Comparison of ENCODE assay signal across 26 cellular contexts in the genomic region with DNA sequence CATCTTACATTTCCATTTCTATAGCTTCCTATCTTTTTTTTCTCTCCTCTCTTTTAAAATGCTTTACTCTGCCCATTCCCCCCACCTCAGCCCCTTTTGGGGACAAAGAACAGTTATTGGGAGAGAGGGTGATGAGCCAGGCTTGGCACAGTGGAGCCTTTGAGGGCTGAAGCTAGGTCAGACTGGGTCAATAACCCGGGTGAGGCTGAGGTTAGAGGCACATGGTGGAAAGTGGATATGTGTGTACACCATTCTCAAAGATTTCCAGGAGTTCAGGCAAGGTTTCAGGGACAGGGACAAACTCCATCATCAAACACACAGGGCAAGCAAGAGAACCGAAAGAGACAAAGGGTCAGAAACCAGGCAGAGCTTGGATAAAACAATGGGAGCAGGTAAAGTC. TPM values are rescaled to one million over a fixed set of nuclear protein-coding genes. Genes with fewer than 3 reads are reported as not detected.
"Had no signal": no experiment of that assay in that cellular context is flagged by ENCODE, and none has a peak within 500 bp of the region (broad histone marks: within the 10 kb centered on the region; RNA-seq: fewer than 3 reads in every experiment).

No MANE protein-coding gene starts in this region.

- H3K9me3 ChIP-seq: adrenal gland had no signal

- H3K9me3 Mint-ChIP-seq: activated CD8-positive, alpha-beta T cell treated with anti-CD3 and anti-CD28 coated beads for 36 hours; activated naive CD8-positive, alpha-beta T cell treated with anti-CD3 and anti-CD28 coated beads, Interleukin-2, amount 10 ng/mL, durations not matched to agents 7 days and 5 days; activated T-cell treated with anti-CD3 and anti-CD28 coated beads, Interleukin-2, amount 50 U/mL, for 72 hours; activated T-helper 2 cell treated with anti-CD3 and anti-CD28 coated beads, Interferon-gamma antibody, Interleukin-2, Interleukin-4, amounts not matched to agents 10 μg/mL and 5 μg/mL and 100 μg/mL, durations not matched to agents 14 hours and 24 hours and 36 hours; T-cell had no signal

- DNase-seq: activated CD4-positive, alpha-beta T cell treated with anti-CD3 and anti-CD28 coated beads for 4 hours; activated CD8-positive, alpha-beta memory T cell treated with anti-CD3 and anti-CD28 coated beads, Interleukin-2, amount 50 U/mL, for 4 hours; activated CD8-positive, alpha-beta T cell treated with anti-CD3 and anti-CD28 coated beads for 36 hours; activated gamma-delta T cell treated with Interleukin-2 at 50 U/mL for 16 hours; activated naive CD4-positive, alpha-beta T cell treated with anti-CD3 and anti-CD28 coated beads, Interleukin-2, amount 50 U/mL, for 16 hours; activated naive CD8-positive, alpha-beta T cell treated with anti-CD3 and anti-CD28 coated beads, Interleukin-2, amount 10 ng/mL, durations not matched to agents 7 days and 5 days; activated T-cell treated with anti-CD3 and anti-CD28 coated beads, Interleukin-2, amount 50 U/mL, for 72 hours; anterior cingulate cortex; Karpas-422; MM.1S; NCI-H1105; NCI-H1436; NCI-H1694 treated with DMSO at 0.1 percent for 48 hours; NCI-H2029 treated with DMSO at 0.1 percent for 48 hours; NCI-H2227 treated with DMSO at 0.1 percent for 48 hours; NCI-H526; NCI-H82; SIG-M5; T-cell; T-helper 2 cell; T1000 had no signal

- ATAC-seq: activated CD4-positive, CD25-positive, alpha-beta regulatory T cell treated with anti-CD3 and anti-CD28 coated beads, Interleukin-2, amount 50 U/mL, for 24 hours; activated CD8-positive, alpha-beta T cell treated with anti-CD3 and anti-CD28 coated beads for 36 hours; activated T-cell treated with anti-CD3 and anti-CD28 coated beads, Interleukin-2, amount 50 U/mL, for 72 hours; T-cell had no signal

- H3K27ac Mint-ChIP-seq: activated CD8-positive, alpha-beta T cell treated with anti-CD3 and anti-CD28 coated beads for 36 hours; activated naive CD8-positive, alpha-beta T cell treated with anti-CD3 and anti-CD28 coated beads, Interleukin-2, amount 10 ng/mL, durations not matched to agents 7 days and 5 days; activated T-cell treated with anti-CD3 and anti-CD28 coated beads, Interleukin-2, amount 50 U/mL, for 72 hours; activated T-helper 2 cell treated with anti-CD3 and anti-CD28 coated beads, Interferon-gamma antibody, Interleukin-2, Interleukin-4, amounts not matched to agents 10 μg/mL and 5 μg/mL and 100 μg/mL, durations not matched to agents 14 hours and 24 hours and 36 hours; T-cell had no signal

- H3K4me1 ChIP-seq: adrenal gland had no signal

- H3K4me3 ChIP-seq: adrenal gland, SK-N-MC had no signal

- H3K27ac ChIP-seq: adrenal gland, SK-N-MC, VCaP had no signal

- H3K4me1 Mint-ChIP-seq: activated naive CD8-positive, alpha-beta T cell treated with anti-CD3 and anti-CD28 coated beads, Interleukin-2, amount 10 ng/mL, durations not matched to agents 7 days and 5 days; T-cell had no signal

- H3K27me3 ChIP-seq: adrenal gland had no signal

- H3K36me3 Mint-ChIP-seq: activated naive CD8-positive, alpha-beta T cell treated with anti-CD3 and anti-CD28 coated beads, Interleukin-2, amount 10 ng/mL, durations not matched to agents 7 days and 5 days; T-cell had no signal

- H3K36me3 ChIP-seq: adrenal gland had no signal

- H3K4me3 Mint-ChIP-seq: activated CD8-positive, alpha-beta T cell treated with anti-CD3 and anti-CD28 coated beads for 36 hours; activated naive CD8-positive, alpha-beta T cell treated with anti-CD3 and anti-CD28 coated beads, Interleukin-2, amount 10 ng/mL, durations not matched to agents 7 days and 5 days; activated T-cell treated with anti-CD3 and anti-CD28 coated beads, Interleukin-2, amount 50 U/mL, for 72 hours; T-cell had no signal

RNA-seq across cellular contexts. Expression of gene ABCB4, which starts 11.5 kb away (rescaled TPM):
- total RNA-seq: activated T-helper 2 cell treated with anti-CD3 and anti-CD28 coated beads, Interferon-gamma antibody, Interleukin-2, Interleukin-4, amounts not matched to agents 10 μg/mL and 5 μg/mL and 100 μg/mL, durations not matched to agents 14 hours and 24 hours and 36 hours had no signal
